Comparison of ENCODE assay signal across 1 cellular context in the genomic region with DNA sequence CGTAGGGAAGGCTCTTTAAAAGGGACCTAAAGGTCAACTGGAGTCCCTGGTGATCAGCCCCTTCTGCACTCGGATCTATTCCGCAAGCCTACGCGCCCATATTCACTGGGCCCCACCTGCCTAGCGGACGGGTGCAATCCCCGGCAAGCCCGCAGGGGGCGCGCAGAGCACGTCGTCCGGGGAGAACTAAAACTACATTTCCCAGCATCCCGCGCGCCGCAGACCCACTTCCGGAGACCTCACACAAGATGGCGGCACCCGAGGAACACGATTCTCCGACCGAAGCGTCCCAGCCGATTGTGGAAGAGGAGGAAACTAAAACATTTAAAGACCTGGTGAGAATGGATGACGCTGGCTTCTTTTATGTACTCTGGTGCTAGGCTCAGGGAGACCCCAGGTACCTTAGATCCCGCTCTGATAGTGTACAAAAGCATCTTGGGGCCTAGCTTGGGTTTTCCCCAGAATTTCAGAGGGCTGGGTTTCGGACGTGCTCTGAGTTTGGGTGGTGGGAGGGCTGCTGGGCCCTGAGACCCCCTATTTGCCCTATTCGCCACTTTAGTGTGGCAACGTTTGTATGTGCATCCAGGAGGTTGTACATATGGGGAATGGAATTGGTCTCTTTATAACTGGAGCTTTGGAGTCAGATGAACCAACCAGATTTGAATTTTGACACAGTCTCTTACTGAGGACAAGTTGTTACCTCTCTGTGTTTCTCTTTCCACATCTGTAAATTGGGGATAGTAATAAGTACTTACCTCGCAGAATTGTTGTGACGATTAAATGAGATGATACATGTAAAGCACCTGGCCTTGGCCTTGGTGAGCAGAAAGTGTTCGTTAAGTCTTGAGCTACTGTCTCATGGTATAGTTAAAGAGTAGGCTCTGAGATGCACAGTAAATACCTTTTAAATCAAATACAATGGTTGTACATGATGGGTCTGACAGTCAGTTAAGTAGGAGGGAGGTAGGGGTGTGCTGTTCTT.
TF ChIP-seq lines count a peak whose summit lies in the region.

Gene DDX47 (plus strand): TSS at position 227 of the 982 bp plus-strand sequence. CDS start 22 bp downstream, at position 249.

TF ChIP-seq in HepG2, 621 proteins besides CTCF, POLR2A, EP300 and RAD21 (continued from another document and continues in another):
- TF ChIP-seq ZNF142 (CRISPR knock-in tag; IDR thresholded peaks at IDR 0.05): no peak; the same call in 1 of the 2 replicates
- TF ChIP-seq SRSF9 (IDR thresholded peaks at IDR 0.05; ENCODE audit: borderline replicate concordance, insufficient read depth, low read depth, low read length, poor library complexity, severe bottlenecking): no peak
- TF ChIP-seq ZNF558 (CRISPR knock-in tag; IDR thresholded peaks at IDR 0.05; ENCODE audit: borderline replicate concordance): peak; percentile 21; the same call in 1 of the 2 replicates
- TF ChIP-seq TSC22D2 (CRISPR knock-in tag; IDR thresholded peaks at IDR 0.05; ENCODE audit: borderline replicate concordance): 0 out of 2 replicates have a peak, but pooled peaks have one; percentile 37
- TF ChIP-seq ARID4A (CRISPR knock-in tag; IDR thresholded peaks at IDR 0.05; ENCODE audit: borderline replicate concordance): peak; percentile 81
- no peak for TF ChIP-seq SP1 (IDR thresholded peaks at IDR 0.05)
- no peak for TF ChIP-seq SP1 (CRISPR knock-in tag; IDR thresholded peaks at IDR 0.05)
- TF ChIP-seq FOXK2 (IDR thresholded peaks at IDR 0.05): no peak
- TF ChIP-seq, protein P1, sequence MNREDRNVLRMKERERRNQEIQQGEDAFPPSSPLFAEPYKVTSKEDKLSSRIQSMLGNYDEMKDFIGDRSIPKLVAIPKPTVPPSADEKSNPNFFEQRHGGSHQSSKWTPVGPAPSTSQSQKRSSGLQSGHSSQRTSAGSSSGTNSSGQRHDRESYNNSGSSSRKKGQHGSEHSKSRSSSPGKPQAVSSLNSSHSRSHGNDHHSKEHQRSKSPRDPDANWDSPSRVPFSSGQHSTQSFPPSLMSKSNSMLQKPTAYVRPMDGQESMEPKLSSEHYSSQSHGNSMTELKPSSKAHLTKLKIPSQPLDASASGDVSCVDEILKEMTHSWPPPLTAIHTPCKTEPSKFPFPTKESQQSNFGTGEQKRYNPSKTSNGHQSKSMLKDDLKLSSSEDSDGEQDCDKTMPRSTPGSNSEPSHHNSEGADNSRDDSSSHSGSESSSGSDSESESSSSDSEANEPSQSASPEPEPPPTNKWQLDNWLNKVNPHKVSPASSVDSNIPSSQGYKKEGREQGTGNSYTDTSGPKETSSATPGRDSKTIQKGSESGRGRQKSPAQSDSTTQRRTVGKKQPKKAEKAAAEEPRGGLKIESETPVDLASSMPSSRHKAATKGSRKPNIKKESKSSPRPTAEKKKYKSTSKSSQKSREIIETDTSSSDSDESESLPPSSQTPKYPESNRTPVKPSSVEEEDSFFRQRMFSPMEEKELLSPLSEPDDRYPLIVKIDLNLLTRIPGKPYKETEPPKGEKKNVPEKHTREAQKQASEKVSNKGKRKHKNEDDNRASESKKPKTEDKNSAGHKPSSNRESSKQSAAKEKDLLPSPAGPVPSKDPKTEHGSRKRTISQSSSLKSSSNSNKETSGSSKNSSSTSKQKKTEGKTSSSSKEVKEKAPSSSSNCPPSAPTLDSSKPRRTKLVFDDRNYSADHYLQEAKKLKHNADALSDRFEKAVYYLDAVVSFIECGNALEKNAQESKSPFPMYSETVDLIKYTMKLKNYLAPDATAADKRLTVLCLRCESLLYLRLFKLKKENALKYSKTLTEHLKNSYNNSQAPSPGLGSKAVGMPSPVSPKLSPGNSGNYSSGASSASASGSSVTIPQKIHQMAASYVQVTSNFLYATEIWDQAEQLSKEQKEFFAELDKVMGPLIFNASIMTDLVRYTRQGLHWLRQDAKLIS (CRISPR knock-in tag; IDR thresholded peaks at IDR 0.05): no peak; the same call in 1 of the 2 replicates
- TF ChIP-seq SMARCE1 (IDR thresholded peaks at IDR 0.05; ENCODE audit: borderline replicate concordance): no peak
- TF ChIP-seq GRHL1 (CRISPR knock-in tag; conservative IDR thresholded peaks at IDR 0.05): no peak
- no peak for TF ChIP-seq AGO1 (IDR thresholded peaks at IDR 0.05; ENCODE audit: low read depth, low read length, poor library complexity, severe bottlenecking)
- no peak for TF ChIP-seq TOPORS (CRISPR knock-in tag; IDR thresholded peaks at IDR 0.05)
- TF ChIP-seq ZBTB42 (CRISPR knock-in tag; IDR thresholded peaks at IDR 0.05): no peak
- TF ChIP-seq GABPA (IDR thresholded peaks at IDR 0.05; ENCODE audit: low read depth, low read length): peak; percentile 82
- TF ChIP-seq GABPA (CRISPR knock-in tag; IDR thresholded peaks at IDR 0.05; ENCODE audit: low read depth): peak; percentile 98
- no peak for TF ChIP-seq ZNF576 (CRISPR knock-in tag; IDR thresholded peaks at IDR 0.05)
- TF ChIP-seq JUNB (CRISPR knock-in tag; IDR thresholded peaks at IDR 0.05; ENCODE audit: borderline replicate concordance): no peak
- TF ChIP-seq TAF15 (IDR thresholded peaks at IDR 0.05; ENCODE audit: low read depth, low read length, poor library complexity, severe bottlenecking): no peak
- TF ChIP-seq, protein P2, sequence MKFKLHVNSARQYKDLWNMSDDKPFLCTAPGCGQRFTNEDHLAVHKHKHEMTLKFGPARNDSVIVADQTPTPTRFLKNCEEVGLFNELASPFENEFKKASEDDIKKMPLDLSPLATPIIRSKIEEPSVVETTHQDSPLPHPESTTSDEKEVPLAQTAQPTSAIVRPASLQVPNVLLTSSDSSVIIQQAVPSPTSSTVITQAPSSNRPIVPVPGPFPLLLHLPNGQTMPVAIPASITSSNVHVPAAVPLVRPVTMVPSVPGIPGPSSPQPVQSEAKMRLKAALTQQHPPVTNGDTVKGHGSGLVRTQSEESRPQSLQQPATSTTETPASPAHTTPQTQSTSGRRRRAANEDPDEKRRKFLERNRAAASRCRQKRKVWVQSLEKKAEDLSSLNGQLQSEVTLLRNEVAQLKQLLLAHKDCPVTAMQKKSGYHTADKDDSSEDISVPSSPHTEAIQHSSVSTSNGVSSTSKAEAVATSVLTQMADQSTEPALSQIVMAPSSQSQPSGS (CRISPR knock-in tag; IDR thresholded peaks at IDR 0.05): peak; percentile 72; the same call in 1 of the 2 replicates
- TF ChIP-seq RAD51 (IDR thresholded peaks at IDR 0.05; ENCODE audit: borderline replicate concordance): no peak
- TF ChIP-seq ZNF274 (CRISPR knock-in tag; IDR thresholded peaks at IDR 0.05): peak; percentile 53; the same call in 1 of the 2 replicates
